Comparison of ENCODE assay signal across 19 cellular contexts in the genomic region with DNA sequence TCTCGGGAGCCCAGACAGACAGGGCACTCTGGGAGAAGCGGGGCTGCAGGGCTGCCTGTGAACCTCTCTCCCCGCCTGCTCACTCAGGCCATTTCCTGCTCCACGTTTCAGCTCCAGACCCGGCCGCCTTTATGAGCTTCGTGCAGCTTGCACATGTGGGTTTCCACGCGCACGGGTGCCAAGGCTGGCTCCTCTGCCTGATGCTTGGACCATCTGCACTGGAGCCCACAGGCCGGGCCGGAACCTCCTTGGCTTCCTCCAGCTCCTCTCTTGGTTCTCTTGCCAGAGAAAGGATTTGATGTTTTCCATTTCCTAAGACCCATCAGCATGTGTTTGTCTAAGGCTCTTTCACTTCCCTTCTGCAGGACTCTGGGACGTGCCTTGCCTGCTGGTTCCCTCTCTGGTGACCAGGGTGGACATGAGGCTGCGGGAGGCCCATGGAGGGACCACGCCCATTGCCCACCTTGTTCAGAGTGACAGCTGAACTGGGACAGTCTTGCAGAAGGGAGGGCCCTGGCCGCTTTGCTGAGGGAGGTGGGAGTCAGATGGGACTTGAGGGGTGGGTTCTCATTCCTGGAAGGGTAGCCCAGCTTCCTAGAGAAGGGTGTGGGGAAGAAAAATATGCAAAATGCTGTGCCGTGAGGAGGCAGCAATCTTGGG. TPM values are rescaled to one million over a fixed set of nuclear protein-coding genes. Genes with fewer than 3 reads are reported as not detected.
A peak's percentile ranks its signal among the peaks of the same experiment; 100 is the strongest.
DNase-seq lines count a peak whose midpoint lies in the region; ATAC-seq and TF ChIP-seq lines count a peak whose summit lies in the region.
"Had no signal": no experiment of that assay in that cellular context is flagged by ENCODE, and none has a peak within 500 bp of the region (broad histone marks: within the 10 kb centered on the region; RNA-seq: fewer than 3 reads in every experiment).

No MANE protein-coding gene starts in this region.

- H3K4me1 ChIP-seq in GM23248 (ENCODE audit: insufficient read depth) = peaks cover 12% of the 10 kb centered on the region
- peaks cover 0 to 10% (median 4%) of the 10 kb centered on the region in 4 donors for H3K4me1 ChIP-seq in sigmoid colon
- H3K4me1 ChIP-seq: parathyroid adenoma had no signal

- no peak for TF ChIP-seq EP300 in sigmoid colon (IDR thresholded peaks at IDR 0.05)

- H3K27ac ChIP-seq in GM23248 = no peak overlapping the region
- no peak overlapping the region for H3K27ac ChIP-seq in sigmoid colon
- H3K27ac ChIP-seq: parathyroid adenoma, RWPE1, tibial nerve had no signal

- no peak for TF ChIP-seq POLR2A in sigmoid colon (IDR thresholded peaks at IDR 0.05)

- WGBS in GM23248 (ENCODE audit: low coverage in 1 of 2, low lambda C conversion rate in 2 of 2, missing lambda C conversion rate in 2 of 2), 2 experiments = 41 to 47% methylated on average over 17 of the region's 17 CpGs
- 61 to 63% methylated on average over 17 of the region's 17 CpGs for WGBS in sigmoid colon, 2 donors

- H3F3A ChIP-seq in GM23248 (ENCODE audit: insufficient read depth) = peaks cover 16% of the 10 kb centered on the region

- H3K27me3 ChIP-seq in GM23248 (replicated peaks; ENCODE audit: insufficient read depth) = no peaks in the 10 kb centered on the region
- H3K27me3 ChIP-seq in sigmoid colon = no peaks in the 10 kb centered on the region
- H3K27me3 ChIP-seq: tibial nerve had no signal

- DNase-seq in GM23248 (peak; percentile 43), left lobe of liver (ENCODE audit: low spot score) (peak; percentile 42), sigmoid colon (peak; percentile 65), NCI-H526 (lab: John Stamatoyannopoulos, UW) (no peak), NCI-H226 (no peak)
- peak; percentile 12 for DNase-seq in activated CD8-positive, alpha-beta memory T cell treated with anti-CD3 and anti-CD28 coated beads, Interleukin-2, amount 50 U/mL, for 4 hours
- DNase-seq: CD8-positive, alpha-beta memory T cell; effector CD8-positive, alpha-beta T cell; NCI-H1930; NCI-H748 treated with DMSO at 0.1 percent for 48 hours; stimulated activated CD4-positive, alpha-beta T cell treated with anti-CD3 and anti-CD28 coated beads, Interleukin-1b, Interleukin-23, amount 100 ng/mL, for 48 hours; stimulated activated CD8-positive, alpha-beta memory T cell treated with anti-CD3 and anti-CD28 coated beads, Interleukin-4, amount 100 ng/mL, for 48 hours; T-helper 1 cell had no signal

- no peak overlapping the region for H3K9ac ChIP-seq in GM23248
- H3K9ac ChIP-seq: parathyroid adenoma had no signal

- H3K4me2 ChIP-seq in GM23248 (ENCODE audit: unreplicated experiment) = no peak overlapping the region

- TF ChIP-seq CTCF in sigmoid colon (IDR thresholded peaks at IDR 0.05) = no peak

- in situ Hi-C loops in GM23248 (cut with MboI) = no loop called here

- no peaks in the 10 kb centered on the region for H3K9me2 ChIP-seq in GM23248 (ENCODE audit: insufficient read depth)

- H3K9me3 ChIP-seq in GM23248 (ENCODE audit: low read depth) = no peaks in the 10 kb centered on the region
- H3K9me3 ChIP-seq in sigmoid colon = no peaks in the 10 kb centered on the region
- H3K9me3 ChIP-seq: tibial nerve had no signal

- ATAC-seq in left lobe of liver = no peak
- no peak for ATAC-seq in GM21390 (IDR thresholded peaks at IDR 0.05; ENCODE audit: unreplicated experiment)
- ATAC-seq: activated CD4-positive, CD25-positive, alpha-beta regulatory T cell treated with anti-CD3 and anti-CD28 coated beads, Interleukin-2, amount 50 U/mL, for 24 hours had no signal

- intact Hi-C loops in sigmoid colon (cut with DNase I) = no loop called here

- H4K20me1 ChIP-seq in GM23248 (ENCODE audit: insufficient read depth) = no peaks in the 10 kb centered on the region

- H3K79me2 ChIP-seq in GM23248 (ENCODE audit: insufficient read depth) = no peaks in the 10 kb centered on the region
- H3K79me2 ChIP-seq: parathyroid adenoma had no signal

- H2AFZ ChIP-seq in GM23248 = peak overlapping the region; percentile 42; the same call in 1 of the 2 replicates
- H2AFZ ChIP-seq: parathyroid adenoma had no signal

- no peak overlapping the region for H3K4me3 ChIP-seq in GM23248
- H3K4me3 ChIP-seq in sigmoid colon = no peak overlapping the region
- H3K4me3 ChIP-seq: tibial nerve had no signal

- no peaks in the 10 kb centered on the region for H3K36me3 ChIP-seq in GM23248 (ENCODE audit: low read depth)
- H3K36me3 ChIP-seq in sigmoid colon = no peaks in the 10 kb centered on the region
- H3K36me3 ChIP-seq: tibial nerve had no signal

RNA-seq across cellular contexts. Expression of gene COL5A1, which starts 23.3 kb away (rescaled TPM):
- 812 and 897 TPM in 2 replicates for total RNA-seq in GM23248 (2014; rRNA removed; shearing (Covaris generic))
- polyA plus RNA-seq in GM23248 (2016; fragmentation: Nextera tagmentation; extraction: Ambion mirVana) (206 and 211 TPM in 2 replicates), sigmoid colon (10 to 100 TPM in 1 of 3 donors, 1 to 10 TPM in 2; 4.2 to 13.2 (median 4.4) TPM)
- total RNA-seq in left lobe of liver (2.8 TPM), sigmoid colon (100 to 1,000 TPM in 1 of 4 donors, 10 to 100 TPM in 3; 24.2 to 168 (median 59.4) TPM)
- total RNA-seq: activated T-helper 2 cell treated with anti-CD3 and anti-CD28 coated beads, Interferon-gamma antibody, Interleukin-2, Interleukin-4, amounts not matched to agents 10 μg/mL and 5 μg/mL and 100 μg/mL, durations not matched to agents 14 hours and 24 hours and 36 hours had no signal

Comparison
In these comparisons a context has a peak if more than half of its experiments do, and no peak if none do; other contexts are left out.
1. DNase-seq: peak in GM23248 (single experiment), activated CD8-positive, alpha-beta memory T cell treated with anti-CD3 and anti-CD28 coated beads, Interleukin-2, amount 50 U/mL, for 4 hours (single experiment), left lobe of liver (single experiment) and sigmoid colon (single experiment); none in NCI-H526 (0 of 2) and NCI-H226 (single experiment).